In genomic region chr10:79342295-79342761, GRCh38 we compare ENCODE assay signal across 24 cellular contexts. TPM values are rescaled to one million over a fixed set of nuclear protein-coding genes. Genes with fewer than 3 reads are reported as not detected.
A peak's percentile ranks its signal among the peaks of the same experiment; 100 is the strongest.
DNase-seq lines count a peak whose midpoint lies in the region; ATAC-seq and TF ChIP-seq lines count a peak whose summit lies in the region.
"Had no signal": no experiment of that assay in that cellular context is flagged by ENCODE, and none has a peak within 500 bp of the region (broad histone marks: within the 10 kb centered on the region; RNA-seq: fewer than 3 reads in every experiment).

No MANE protein-coding gene starts in this region.

- no peak overlapping the region for H2BK120ac ChIP-seq in H9 (ENCODE audit: low read depth, low read length, poor library complexity, severe bottlenecking)

- H3K27me3 Mint-ChIP-seq in H9 (ENCODE audit: low read depth): peaks cover 25% of the 10 kb centered on the region
- H3K27me3 Mint-ChIP-seq: CD4-positive, alpha-beta memory T cell had no signal

- no peak for TF ChIP-seq CTCF in H9 (conservative IDR thresholded peaks at IDR 0.05)

- H3K36me3 ChIP-seq in esophagus (ENCODE audit: control insufficient read depth in 2 of 2, insufficient read depth in 2 of 2, low read length in 1 of 2): no peaks in the 10 kb centered on the region
- no peaks in the 10 kb centered on the region for H3K36me3 ChIP-seq in mucosa of stomach (ENCODE audit: control insufficient read depth, insufficient read depth, low read length)
- H3K36me3 ChIP-seq: left lung, neural progenitor cell, thyroid gland had no signal

- no peak for ATAC-seq in HG02970 (IDR thresholded peaks at IDR 0.05; ENCODE audit: low FRiP score, unreplicated experiment)
- no peak for ATAC-seq in GM18502 (IDR thresholded peaks at IDR 0.05; ENCODE audit: poor library complexity, unreplicated experiment)
- ATAC-seq: activated T-cell treated with anti-CD3 and anti-CD28 coated beads, Interleukin-2, amount 50 U/mL, for 4 hours; left lung; PC-3; stimulated activated naive CD8-positive, alpha-beta T cell treated with anti-CD3 and anti-CD28 coated beads, Interleukin-15, Interleukin-2, amounts not matched to agents 100 U/mL and 50 U/mL, for 24 hours had no signal

- no peaks in the 10 kb centered on the region for H3K79me2 ChIP-seq in H9 (ENCODE audit: insufficient read depth, low read length)

- H2AK5ac ChIP-seq in H9 (ENCODE audit: insufficient read length, low read length): no peak overlapping the region

- H3K56ac ChIP-seq in H9 (ENCODE audit: insufficient read length, low read depth, low read length): no peak overlapping the region

- H3K36me3 Mint-ChIP-seq in H9 (ENCODE audit: insufficient read depth in 1 of 3, low read depth in 3 of 3): no peaks in the 10 kb centered on the region; a peak in 1 of 7 replicates
- H3K36me3 Mint-ChIP-seq: CD4-positive, alpha-beta memory T cell; neural progenitor cell had no signal

- no peak overlapping the region for H4K8ac ChIP-seq in H9 (replicated peaks; ENCODE audit: insufficient read length, low read depth, low read length)

- H2BK20ac ChIP-seq in H9 (ENCODE audit: low read depth, low read length, poor library complexity, severe bottlenecking): no peak overlapping the region

- H4K5ac ChIP-seq in H9 (ENCODE audit: insufficient read length, low read depth, low read length): no peak overlapping the region

- H3K9ac ChIP-seq in H9 (ENCODE audit: extremely low read depth, insufficient read length, low read length): no peak overlapping the region
- peak overlapping the region; percentile 22 for H3K9ac ChIP-seq in mucosa of stomach (ENCODE audit: low read length)
- H3K9ac ChIP-seq: neural progenitor cell had no signal

- no peak overlapping the region for H3T11ph ChIP-seq in H9 (ENCODE audit: low read length)

- H3K23me2 ChIP-seq in H9 (ENCODE audit: insufficient read length, low read depth, low read length, poor library complexity, severe bottlenecking): no peaks in the 10 kb centered on the region

- no peaks in the 10 kb centered on the region for H4K20me1 ChIP-seq in H9 (ENCODE audit: control insufficient read depth, insufficient read depth, insufficient read length)

- no peak overlapping the region for H3K4ac ChIP-seq in H9 (ENCODE audit: low read depth, low read length)

- H3K23ac ChIP-seq in H9 (ENCODE audit: insufficient read length, low read depth, low read length): no peak overlapping the region

- no peak overlapping the region for H2AFZ ChIP-seq in H9 (ENCODE audit: low read length)
- H2AFZ ChIP-seq: neural progenitor cell had no signal

- no peak overlapping the region for H3K14ac ChIP-seq in H9 (ENCODE audit: insufficient read depth, low read length)

- no peaks in the 10 kb centered on the region for H3K79me1 ChIP-seq in H9 (ENCODE audit: insufficient read depth, low read depth, low read length, poor library complexity, severe bottlenecking)

- H3K9me3 ChIP-seq in H9 (ENCODE audit: control insufficient read depth, low read depth, low read length): no peaks in the 10 kb centered on the region
- H3K9me3 ChIP-seq in esophagus (ENCODE audit: control insufficient read depth in 2 of 2, insufficient read depth in 1 of 2, low read depth in 1 of 2, low read length in 1 of 2): no peaks in the 10 kb centered on the region
- H3K9me3 ChIP-seq in mucosa of stomach (ENCODE audit: control insufficient read depth, low read length): no peaks in the 10 kb centered on the region
- H3K9me3 ChIP-seq: left lung, thyroid gland had no signal

- no peak overlapping the region for H2BK15ac ChIP-seq in H9 (ENCODE audit: low read depth, low read length)

- H3K27ac ChIP-seq in H9 (ENCODE audit: insufficient read length, low read depth, low read length) (no peak overlapping the region), esophagus (ENCODE audit: low read depth in 2 of 2, low read length in 1 of 2) (peak overlapping the region; percentile 22 to 79)
- H3K27ac ChIP-seq: left lung, neural progenitor cell, thyroid gland had no signal

- no peak overlapping the region for H2BK12ac ChIP-seq in H9 (ENCODE audit: insufficient read length, low read depth, low read length)

- peaks cover under 1 to 3% of the 10 kb centered on the region in 2 experiments; a peak in 1 of 5 replicates for H3K9me3 Mint-ChIP-seq in H9
- H3K9me3 Mint-ChIP-seq: activated T-cell treated with anti-CD3 and anti-CD28 coated beads, Interleukin-2, amount 50 U/mL, for 4 hours; CD4-positive, alpha-beta memory T cell; neural progenitor cell had no signal

- H3K4me3 ChIP-seq in esophagus (ENCODE audit: low read depth in 1 of 2, low read length in 2 of 2) (no peak overlapping the region), mucosa of stomach (ENCODE audit: low read length) (no peak overlapping the region)
- H3K4me3 ChIP-seq: left lung, neural progenitor cell, thyroid gland had no signal

- H3K27me3 ChIP-seq in H9 (ENCODE audit: insufficient read depth, low read length) (no peaks in the 10 kb centered on the region), esophagus (ENCODE audit: control insufficient read depth in 1 of 2, insufficient read depth in 2 of 2, low read length in 2 of 2) (no peaks in the 10 kb centered on the region), mucosa of stomach (ENCODE audit: control insufficient read depth, insufficient read depth, low read length) (no peaks in the 10 kb centered on the region)
- H3K27me3 ChIP-seq: left lung, neural progenitor cell, thyroid gland had no signal

- no peak overlapping the region for H2BK5ac ChIP-seq in H9 (ENCODE audit: insufficient read length, low read length)

- WGBS in H9 (ENCODE audit: extremely low coverage, insufficient read length, low lambda C conversion rate): no CpG with 5 or more reads among the region's 5 CpGs
- WGBS in esophagus, 2 donors: 84 to 87% methylated on average over 5 of the region's 5 CpGs

- H3K4me2 ChIP-seq in H9 (ENCODE audit: insufficient read depth, insufficient read length, low read length): no peak overlapping the region
- H3K4me2 ChIP-seq: neural progenitor cell had no signal

- H4K91ac ChIP-seq in H9 (ENCODE audit: insufficient read length, low read depth, low read length): no peak overlapping the region

- DNase-seq in H9 (peak; percentile 10), SK-N-DZ (ENCODE audit: low spot score) (peak; percentile 95), NCI-H1105 (lab: John Stamatoyannopoulos, UW) (no peak)
- DNase-seq in stimulated activated CD4-positive, alpha-beta T cell treated with anti-CD3 and anti-CD28 coated beads, Interleukin-4, amount 100 ng/mL, for 24 hours: no peak
- DNase-seq: activated CD4-positive, alpha-beta T cell treated with anti-CD3 and anti-CD28 coated beads, Interleukin-2, amount 50 U/mL, for 48 hours; activated naive CD4-positive, alpha-beta T cell; activated T-cell treated with anti-CD3 and anti-CD28 coated beads, Interleukin-2, amount 50 U/mL, for 4 hours; amygdala; CD4-positive, alpha-beta memory T cell; cortex of kidney; DMS153; Karpas-422; NCI-H187; NCI-H748 treated with DMSO at 0.1 percent for 48 hours; stimulated activated CD4-positive, alpha-beta T cell treated with anti-CD3 and anti-CD28 coated beads, Interleukin-2, amount 100 ng/mL, for 48 hours; stimulated activated naive CD8-positive, alpha-beta T cell treated with anti-CD3 and anti-CD28 coated beads, Interleukin-15, Interleukin-2, amounts not matched to agents 100 U/mL and 50 U/mL, for 24 hours had no signal

- no peak overlapping the region for H3K4me3 Mint-ChIP-seq in H9
- H3K4me3 Mint-ChIP-seq: activated T-cell treated with anti-CD3 and anti-CD28 coated beads, Interleukin-2, amount 50 U/mL, for 4 hours; CD4-positive, alpha-beta memory T cell; neural progenitor cell had no signal

- H3K4me1 Mint-ChIP-seq in H9: peaks cover 3 to 14% of the 10 kb centered on the region in 2 experiments

- no peak overlapping the region for H3K27ac Mint-ChIP-seq in H9
- H3K27ac Mint-ChIP-seq: neural progenitor cell had no signal

- H3K4me1 ChIP-seq in H9 (ENCODE audit: insufficient read depth, low read length) (0 out of 2 replicates have a peak, but pooled peaks cover 5% of the 10 kb centered on the region), esophagus (ENCODE audit: control insufficient read depth in 2 of 2, insufficient read depth in 2 of 2, low read length in 1 of 2) (peaks cover 3 to 16% of the 10 kb centered on the region in 2 donors), mucosa of stomach (ENCODE audit: control insufficient read depth, insufficient read depth, low read length) (peaks cover 55% of the 10 kb centered on the region)

- H3K18ac ChIP-seq in H9 (ENCODE audit: insufficient read length, low read depth, low read length): no peak overlapping the region

RNA-seq across cellular contexts. Expression of gene PPIF, which starts 4.9 kb away (rescaled TPM):
- 79.7 and 80.4 TPM in 2 replicates for total RNA-seq in H9 (2021)
- 109 and 110 TPM in 2 replicates for polyA plus RNA-seq in SK-N-DZ (2014; cell fraction: cytosol; rRNA removed)
- polyA plus RNA-seq in SK-N-DZ (2014; cell fraction: nucleus; rRNA removed): 98.3 and 106 TPM in 2 replicates
- polyA plus RNA-seq in esophagus: 10 to 100 TPM; 38.4 to 57.4 TPM

Comparison
In these comparisons a context has a peak if more than half of its experiments do, and no peak if none do; other contexts are left out.
1. DNase-seq: peak in H9 (single experiment) and SK-N-DZ (single experiment); none in NCI-H1105 (single experiment) and stimulated activated CD4-positive, alpha-beta T cell treated with anti-CD3 and anti-CD28 coated beads, Interleukin-4, amount 100 ng/mL, for 24 hours (single experiment).